In the genomic region with DNA sequence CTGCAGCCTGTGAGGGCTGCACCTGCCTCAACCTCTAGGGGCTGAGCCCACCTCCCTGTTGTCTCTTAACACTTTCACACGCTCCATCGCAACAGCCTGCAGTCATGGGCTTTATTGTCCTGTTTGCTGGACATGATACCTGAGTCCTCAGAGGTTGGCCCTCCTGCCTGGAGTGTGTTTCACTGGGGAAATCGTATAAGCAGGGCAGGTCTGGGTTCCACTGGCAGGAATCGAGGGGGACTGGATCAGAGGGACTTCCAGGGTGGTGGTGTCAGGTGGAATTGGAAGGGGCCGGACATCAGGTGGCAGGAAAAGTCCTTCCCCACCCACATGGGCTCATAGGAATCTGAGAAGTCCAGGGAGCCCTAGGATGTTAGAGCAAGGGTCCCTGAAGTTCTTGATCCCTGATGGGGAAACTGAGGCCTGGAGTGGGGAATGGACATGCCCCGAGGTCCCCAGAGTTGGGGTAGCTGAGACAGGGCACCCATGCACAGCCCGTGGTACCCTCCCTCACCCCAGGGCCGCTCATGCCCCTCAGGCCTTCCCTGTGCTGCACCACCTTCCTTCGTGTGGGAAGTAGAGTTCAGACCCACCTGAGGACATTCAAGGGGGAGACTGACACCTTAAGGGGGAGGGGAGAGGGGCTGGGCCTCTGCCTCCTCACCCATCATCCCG, we compare ENCODE assay signal across 10 cellular contexts.
DNase-seq lines count a peak whose midpoint lies in the region; ATAC-seq and TF ChIP-seq lines count a peak whose summit lies in the region.
"Had no signal": no experiment of that assay in that cellular context is flagged by ENCODE, and none has a peak within 500 bp of the region (broad histone marks: within the 10 kb centered on the region; RNA-seq: fewer than 3 reads in every experiment).

No MANE protein-coding gene starts in this region.

- peak overlapping the region; percentile 82 for H3K14ac ChIP-seq in neuronal stem cell (ENCODE audit: low read length)

- H3K4me1 ChIP-seq in neuronal stem cell (ENCODE audit: control insufficient read depth in 2 of 2, insufficient read depth in 1 of 2, low read depth in 1 of 2, low read length in 2 of 2) (peaks cover 5% of the 10 kb centered on the region in 2 donors), PC-9 (replicated peaks; ENCODE audit: insufficient read depth) (peaks cover 4% of the 10 kb centered on the region; the same call in 1 of the 2 replicates)

- BruUV-seq in PC-9 (replicated peaks; lab: Mats Ljungman, UMichigan), result no TSS peak

- peak overlapping the region; percentile 60 for H3K18ac ChIP-seq in neuronal stem cell (ENCODE audit: low read length)

- H3K9me3 ChIP-seq in neuronal stem cell (replicated peaks in 1 of 2; ENCODE audit: control insufficient read depth in 2 of 2, insufficient read depth in 1 of 2, low read depth in 1 of 2, low read length in 2 of 2), result no peaks in the 10 kb centered on the region
- H3K9me3 ChIP-seq in PC-9 (ENCODE audit: insufficient read depth, low read depth), result no peaks in the 10 kb centered on the region

- CTCF ChIA-PET in PC-9 (lab: Charles Lee), result no interaction called here

- peaks cover 5% of the 10 kb centered on the region; the same call in 1 of the 2 replicates for H3F3A ChIP-seq in PC-9 (ENCODE audit: insufficient read depth, low read depth)

- H3K4ac ChIP-seq in neuronal stem cell (ENCODE audit: low read length), result no peak overlapping the region

- peak overlapping the region; percentile 90 for H3K4me3 Mint-ChIP-seq in activated naive CD8-positive, alpha-beta T cell treated with anti-CD3 and anti-CD28 coated beads for 36 hours

- H3K27ac ChIP-seq in neuronal stem cell (replicated peaks; ENCODE audit: low read length) (no peak overlapping the region), PC-9 (no peak overlapping the region)

- no peak overlapping the region for H4K8ac ChIP-seq in neuronal stem cell (ENCODE audit: low read depth, low read length)

- no CpG with 5 or more reads among the region's 10 CpGs for WGBS in neuronal stem cell (ENCODE audit: extremely low coverage in 2 of 2, insufficient read length in 2 of 2, insufficient replicate concordance in 1 of 2), 2 donors

- peaks cover 66% of the 10 kb centered on the region for H3K36me3 Mint-ChIP-seq in activated naive CD8-positive, alpha-beta T cell treated with anti-CD3 and anti-CD28 coated beads for 36 hours

- H3K36me3 ChIP-seq in neuronal stem cell (replicated peaks in 1 of 2; ENCODE audit: control insufficient read depth in 2 of 2, insufficient read depth in 2 of 2, low read length in 2 of 2) (no peaks in the 10 kb centered on the region), PC-9 (ENCODE audit: low read depth) (no peaks in the 10 kb centered on the region)

- no peaks in the 10 kb centered on the region for H4K20me1 ChIP-seq in PC-9 (ENCODE audit: insufficient read depth)

- peaks cover 1% of the 10 kb centered on the region for H3K9me3 Mint-ChIP-seq in activated naive CD8-positive, alpha-beta T cell treated with anti-CD3 and anti-CD28 coated beads for 36 hours

- H2BK5ac ChIP-seq in neuronal stem cell (ENCODE audit: low read length), result no peak overlapping the region

- no peak for TF ChIP-seq CTCF in PC-9 (conservative IDR thresholded peaks at IDR 0.05)

- H2BK120ac ChIP-seq in neuronal stem cell (ENCODE audit: low read depth, low read length), result no peak overlapping the region

- no peak overlapping the region for H3K4me2 ChIP-seq in neuronal stem cell (ENCODE audit: insufficient read depth, low read length, poor library complexity, severe bottlenecking)
- H3K4me2 ChIP-seq in PC-9, result no peak overlapping the region

- H2BK15ac ChIP-seq in neuronal stem cell (ENCODE audit: low read length), result no peak overlapping the region

- POLR2A ChIA-PET in PC-9 (lab: Charles Lee; ENCODE audit: unreplicated experiment), result no interaction called here

- peak overlapping the region; percentile 98 for H3K27ac Mint-ChIP-seq in activated naive CD8-positive, alpha-beta T cell treated with anti-CD3 and anti-CD28 coated beads for 36 hours

- DNase-seq in D341Med (ENCODE audit: low spot score), result peak; percentile 11
- DNase-seq in activated naive CD8-positive, alpha-beta T cell treated with anti-CD3 and anti-CD28 coated beads for 36 hours, result no peak
- no peak for DNase-seq in neuronal stem cell (ENCODE audit: low spot score)
- no peak for DNase-seq in NOMO-1 treated with dmso at 0.1 percent for 144 hours (lab: John Stamatoyannopoulos, UW; ENCODE audit: unreplicated experiment)
- DNase-seq in PC-9, result no peak
- no peak for DNase-seq in NCI-H2227 (lab: John Stamatoyannopoulos, UW; ENCODE audit: unreplicated experiment)
- no peak for DNase-seq in cortex of kidney (lab: John Stamatoyannopoulos, UW)
- DNase-seq: NCI-H2029 treated with DMSO at 0.1 percent for 48 hours, SHP77 had no signal

- H3K79me2 ChIP-seq in PC-9 (ENCODE audit: low read depth), result no peaks in the 10 kb centered on the region

- H2AFZ ChIP-seq in neuronal stem cell (ENCODE audit: low read length), result peak overlapping the region; percentile 90
- H2AFZ ChIP-seq in PC-9, result no peak overlapping the region

- ATAC-seq in HG03432 (IDR thresholded peaks at IDR 0.05; ENCODE audit: unreplicated experiment), result peak; percentile 9

- peak overlapping the region; percentile 86 for H3K23ac ChIP-seq in neuronal stem cell (ENCODE audit: low read depth, low read length, poor library complexity)

- peaks cover 6% of the 10 kb centered on the region for H3K27me3 Mint-ChIP-seq in activated naive CD8-positive, alpha-beta T cell treated with anti-CD3 and anti-CD28 coated beads for 36 hours

- no peak overlapping the region for H3K9ac ChIP-seq in neuronal stem cell (ENCODE audit: low read depth, low read length, poor library complexity)

- H3K79me1 ChIP-seq in neuronal stem cell (ENCODE audit: low read depth, low read length), result no peaks in the 10 kb centered on the region

- H3K4me1 Mint-ChIP-seq in activated naive CD8-positive, alpha-beta T cell treated with anti-CD3 and anti-CD28 coated beads for 36 hours, result peaks cover 54% of the 10 kb centered on the region

- no peak overlapping the region for H3K4me3 ChIP-seq in neuronal stem cell (ENCODE audit: low read length in 2 of 2)
- no peak overlapping the region for H3K4me3 ChIP-seq in PC-9

- H3K27me3 ChIP-seq in neuronal stem cell (ENCODE audit: control insufficient read depth in 3 of 3, insufficient read depth in 3 of 3, low read depth in 1 of 3, low read length in 3 of 3) (no peaks in the 10 kb centered on the region), PC-9 (ENCODE audit: insufficient read depth, low read depth) (no peaks in the 10 kb centered on the region)

- intact Hi-C loops in PC-9 (cut with micrococcal nuclease; ENCODE audit: unreplicated experiment), result no loop called here

- no peaks in the 10 kb centered on the region for H3K9me2 ChIP-seq in PC-9 (ENCODE audit: insufficient read depth)

- no peak overlapping the region for H4K91ac ChIP-seq in neuronal stem cell (ENCODE audit: low read depth, low read length, poor library complexity)

- peak overlapping the region; percentile 75 for H2AK5ac ChIP-seq in neuronal stem cell (ENCODE audit: low read depth, low read length)

- no peak overlapping the region for H2BK12ac ChIP-seq in neuronal stem cell (ENCODE audit: low read length)
